In the genomic region with DNA sequence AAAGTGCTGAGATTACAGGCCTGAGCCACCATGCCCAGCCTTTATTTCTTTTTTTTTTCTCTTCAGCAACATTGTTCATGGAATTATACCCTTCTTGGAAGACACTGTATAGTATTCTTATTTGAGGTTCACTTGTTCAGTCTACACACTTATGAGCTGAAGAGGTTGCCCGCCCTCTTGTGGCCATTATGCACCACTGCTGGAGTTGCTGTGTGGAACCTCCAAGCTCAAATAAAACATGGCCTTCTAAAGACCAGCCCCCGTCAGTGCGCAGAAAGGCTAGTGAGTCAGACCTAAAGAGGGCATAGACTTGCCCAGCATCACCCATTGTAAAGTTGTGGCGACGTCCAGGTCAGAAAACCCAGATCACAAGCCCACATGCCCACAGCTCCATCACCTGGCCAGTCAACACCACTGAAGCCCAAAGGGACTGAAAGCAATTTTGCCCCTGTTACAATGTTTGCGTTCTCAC, we compare ENCODE assay signal across 8 cellular contexts. TPM values are rescaled to one million over a fixed set of nuclear protein-coding genes. Genes with fewer than 3 reads are reported as not detected.
DNase-seq lines count a peak whose midpoint lies in the region; ATAC-seq, FAIRE-seq and TF ChIP-seq lines count a peak whose summit lies in the region.

No MANE protein-coding gene starts in this region.

- TF ChIP-seq CTCF in MCF 10A (IDR thresholded peaks at IDR 0.05; ENCODE audit: unreplicated experiment) = peak; percentile 93

- POLR2A ChIA-PET in MCF 10A (lab: Yijun Ruan, JAX) = interaction anchor here (0.6 to 3.1 kb wide), 11 partner anchors 16 to 129 kb away, joined by 3 to 66 read pairs (median 5); partner anchors contain the start of genes LURAP1 and PIK3R3

- H3K27ac Mint-ChIP-seq in MCF 10A (ENCODE audit: low read depth, unreplicated experiment) = peak overlapping the region; percentile 28

- no TSS peak for BruUV-seq in MCF 10A (replicated peaks; lab: Mats Ljungman, UMichigan)

- H3K4me1 Mint-ChIP-seq in MCF 10A (ENCODE audit: insufficient read depth, unreplicated experiment) = peaks cover 13% of the 10 kb centered on the region

- DNase-seq in GDM1 (lab: John Stamatoyannopoulos, UW) = peak; percentile 62
- peak; percentile 86 for DNase-seq in NCI-H2107 (lab: John Stamatoyannopoulos, UW)
- DNase-seq in UCSD-AML1 (lab: John Stamatoyannopoulos, UW; ENCODE audit: unreplicated experiment) = peak; percentile 63
- peak; percentile 91 for DNase-seq in MCF 10A (ENCODE audit: unreplicated experiment)
- peak; percentile 74 for DNase-seq in stimulated activated CD4-positive, alpha-beta T cell treated with anti-CD3 and anti-CD28 coated beads, Interleukin-15, amount 100 ng/mL, for 24 hours

- no peak overlapping the region for H3K4me3 Mint-ChIP-seq in MCF 10A (ENCODE audit: unreplicated experiment)

- no peaks in the 10 kb centered on the region for H3K27me3 Mint-ChIP-seq in MCF 10A (ENCODE audit: insufficient read depth, unreplicated experiment)

- no peaks in the 10 kb centered on the region for H3K36me3 Mint-ChIP-seq in MCF 10A (ENCODE audit: insufficient read depth, unreplicated experiment)

- intact Hi-C loops in MCF 10A (cut with micrococcal nuclease) = loop anchor here (1.0 to 5.0 kb wide), 4 partner anchors 25 to 186 kb away; partner anchors contain the start of genes PIK3R3 and POMGNT1

- H3K9me3 Mint-ChIP-seq in MCF 10A (ENCODE audit: unreplicated experiment) = no peaks in the 10 kb centered on the region

- FAIRE-seq in islet of Langerhans (lab: Jason Lieb, UNC) = peak; percentile 94

- CTCF ChIA-PET in MCF 10A (lab: Yijun Ruan, JAX) = interaction anchor here (0.5 to 10.6 kb wide), 42 partner anchors 8 to 909 kb away, joined by 3 to 266 read pairs (median 6); partner anchors contain the start of genes LURAP1, POMGNT1, RAD54L and TSPAN1

- ATAC-seq in HG02763 (IDR thresholded peaks at IDR 0.05; ENCODE audit: unreplicated experiment) = peak; percentile 44
- no peak for ATAC-seq in GM19023 (IDR thresholded peaks at IDR 0.05; ENCODE audit: unreplicated experiment)

RNA-seq across cellular contexts. Expression of gene LURAP1, which starts 20.4 kb away (rescaled TPM):
- total RNA-seq in MCF 10A (2022) = 3.6 and 4.1 TPM in 2 replicates

RNA-seq across cellular contexts. Expression of gene RAD54L, which starts 24.1 kb away (rescaled TPM):
- total RNA-seq in MCF 10A (2022) = 4.5 and 5.0 TPM in 2 replicates

RNA-seq across cellular contexts. Expression of gene POMGNT1, which starts 25.3 kb away (rescaled TPM):
- total RNA-seq in MCF 10A (2022) = 85.4 and 90.7 TPM in 2 replicates

RNA-seq across cellular contexts. Expression of gene P3R3URF, which starts 47.2 kb away (rescaled TPM):
- not detected in 2 replicates for total RNA-seq in MCF 10A (2022)

RNA-seq across cellular contexts. Expression of gene TSPAN1, which starts 48.6 kb away (rescaled TPM):
- 22.7 and 41.7 TPM in 2 replicates for total RNA-seq in MCF 10A (2022)
